In the genomic region with DNA sequence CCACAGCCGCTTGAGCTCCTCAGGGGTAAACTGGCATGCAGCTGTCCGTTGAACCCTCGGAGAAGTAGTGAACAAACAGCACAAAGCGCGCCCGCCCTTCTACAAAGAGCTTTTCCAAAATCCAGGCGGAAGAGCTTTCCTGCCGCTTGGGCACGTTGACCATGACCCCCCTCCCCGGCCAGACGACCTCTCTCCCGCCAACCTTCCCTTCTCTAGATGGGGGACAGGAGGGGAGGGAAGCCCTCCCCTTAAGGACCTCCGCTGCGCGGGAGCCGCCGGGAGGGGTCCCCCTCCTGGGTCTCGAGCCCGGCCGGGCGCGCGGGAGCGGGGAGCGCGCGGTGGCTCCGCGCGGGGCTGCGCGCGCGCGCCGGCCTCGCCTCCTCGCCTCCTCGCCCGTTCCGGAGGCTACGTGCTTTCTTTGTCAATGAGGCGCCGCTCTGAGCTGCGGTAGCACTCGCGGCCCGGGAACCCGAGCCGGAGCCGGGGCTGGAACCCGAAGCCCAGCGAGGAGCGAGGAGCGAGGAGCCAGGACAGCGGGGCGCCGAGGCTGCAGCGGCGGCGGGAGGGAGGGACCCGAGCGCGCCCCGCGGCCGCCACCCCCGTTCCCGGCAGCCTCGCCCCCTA, we compare ENCODE assay signal across 8 cellular contexts. TPM values are rescaled to one million over a fixed set of nuclear protein-coding genes. Genes with fewer than 3 reads are reported as not detected.
DNase-seq lines count a peak whose midpoint lies in the region; TF ChIP-seq lines count a peak whose summit lies in the region.

A gene (plus strand): TSS at position 421 of the 624 bp plus-strand sequence.

- H3K27me3 Mint-ChIP-seq in activated T-helper 2 cell treated with anti-CD3 and anti-CD28 coated beads, Interferon-gamma antibody, Interleukin-2, Interleukin-4, amounts not matched to agents 10 μg/mL and 5 μg/mL and 100 μg/mL, durations not matched to agents 14 hours and 24 hours and 36 hours (ENCODE audit: low read depth): peaks cover 46% of the 10 kb centered on the region

- no peaks in the 10 kb centered on the region for H3K36me3 Mint-ChIP-seq in activated T-helper 2 cell treated with anti-CD3 and anti-CD28 coated beads, Interferon-gamma antibody, Interleukin-2, Interleukin-4, amounts not matched to agents 10 μg/mL and 5 μg/mL and 100 μg/mL, durations not matched to agents 14 hours and 24 hours and 36 hours (ENCODE audit: low read depth)

- H3K9me3 ChIP-seq in breast epithelium: no peaks in the 10 kb centered on the region

- no peak for TF ChIP-seq POLR2A in breast epithelium (IDR thresholded peaks at IDR 0.05)

- no peaks in the 10 kb centered on the region for H3K4me1 ChIP-seq in breast epithelium

- no peak within 1 kb of the TSS for H3K4me3 Mint-ChIP-seq in activated T-helper 2 cell treated with anti-CD3 and anti-CD28 coated beads, Interferon-gamma antibody, Interleukin-2, Interleukin-4, amounts not matched to agents 10 μg/mL and 5 μg/mL and 100 μg/mL, durations not matched to agents 14 hours and 24 hours and 36 hours (ENCODE audit: low read depth)

- peaks cover 3% of the 10 kb centered on the region for H3K4me1 Mint-ChIP-seq in activated T-helper 2 cell treated with anti-CD3 and anti-CD28 coated beads, Interferon-gamma antibody, Interleukin-2, Interleukin-4, amounts not matched to agents 10 μg/mL and 5 μg/mL and 100 μg/mL, durations not matched to agents 14 hours and 24 hours and 36 hours (ENCODE audit: low read depth)

- TF ChIP-seq CTCF in breast epithelium (IDR thresholded peaks at IDR 0.05): no peak

- H3K27ac ChIP-seq in breast epithelium: no peak within 1 kb of the TSS

- intact Hi-C loops in breast epithelium (cut with DNase I; ENCODE audit: low total_unique reads): no loop called here
- intact Hi-C loops in activated T-helper 2 cell treated with anti-CD3 and anti-CD28 coated beads, Interferon-gamma antibody, Interleukin-2, Interleukin-4, amounts not matched to agents 10 μg/mL and 5 μg/mL and 100 μg/mL, durations not matched to agents 14 hours and 24 hours and 36 hours (cut with micrococcal nuclease): no loop called here

- peaks cover 0 to 9% of the 10 kb centered on the region in 2 donors for H3K27me3 ChIP-seq in breast epithelium

- peak within 1 kb of the TSS; percentile 43 to 77 (median 61) for H3K4me3 ChIP-seq in breast epithelium

- H3K27ac Mint-ChIP-seq in activated T-helper 2 cell treated with anti-CD3 and anti-CD28 coated beads, Interferon-gamma antibody, Interleukin-2, Interleukin-4, amounts not matched to agents 10 μg/mL and 5 μg/mL and 100 μg/mL, durations not matched to agents 14 hours and 24 hours and 36 hours: no peak within 1 kb of the TSS

- H3K36me3 ChIP-seq in breast epithelium: no peaks in the 10 kb centered on the region

- H3K9me3 Mint-ChIP-seq in activated T-helper 2 cell treated with anti-CD3 and anti-CD28 coated beads, Interferon-gamma antibody, Interleukin-2, Interleukin-4, amounts not matched to agents 10 μg/mL and 5 μg/mL and 100 μg/mL, durations not matched to agents 14 hours and 24 hours and 36 hours: no peaks in the 10 kb centered on the region

- peak; percentile 51 for DNase-seq in NCI-H1694 treated with DMSO at 0.1 percent for 48 hours (lab: John Stamatoyannopoulos, UW)
- DNase-seq in NCI-H1694 (lab: John Stamatoyannopoulos, UW): no peak
- DNase-seq in NCI-H1092 (lab: John Stamatoyannopoulos, UW): peak; percentile 60
- no peak for DNase-seq in breast epithelium (ENCODE audit: low spot score in 2 of 2)
- DNase-seq in lung microvascular endothelial cell (ENCODE audit: low read depth in 2 of 2): peak; percentile 27 to 46
- DNase-seq in ureter (ENCODE audit: low spot score): no peak
- DNase-seq in CD1c-positive myeloid dendritic cell (ENCODE audit: extremely low spot score): no peak
- DNase-seq in activated T-helper 2 cell treated with anti-CD3 and anti-CD28 coated beads, Interferon-gamma antibody, Interleukin-2, Interleukin-4, amounts not matched to agents 10 μg/mL and 5 μg/mL and 100 μg/mL, durations not matched to agents 14 hours and 24 hours and 36 hours (ENCODE audit: low spot score): no peak

RNA-seq across cellular contexts. Expression of the gene that starts here (rescaled TPM):
- total RNA-seq in breast epithelium (1 to 10 TPM in 2 of 3 donors, under 1 TPM in 1; under 0.01 to 1.3 (median 1.0) TPM), lung microvascular endothelial cell (0.40 and 1.5 TPM in 2 replicates), ureter (10.1 TPM)
- not detected in 2 replicates for total RNA-seq in activated T-helper 2 cell treated with anti-CD3 and anti-CD28 coated beads, Interferon-gamma antibody, Interleukin-2, Interleukin-4, amounts not matched to agents 10 μg/mL and 5 μg/mL and 100 μg/mL, durations not matched to agents 14 hours and 24 hours and 36 hours

Comparison
In these comparisons a context has a peak if more than half of its experiments do, and no peak if none do; other contexts are left out.
1. DNase-seq: peak in NCI-H1694 treated with DMSO at 0.1 percent for 48 hours (single experiment), NCI-H1092 (single experiment) and lung microvascular endothelial cell (2 of 2); none in NCI-H1694 (single experiment), breast epithelium (0 of 2), ureter (single experiment), CD1c-positive myeloid dendritic cell (single experiment) and activated T-helper 2 cell treated with anti-CD3 and anti-CD28 coated beads, Interferon-gamma antibody, Interleukin-2, Interleukin-4, amounts not matched to agents 10 μg/mL and 5 μg/mL and 100 μg/mL, durations not matched to agents 14 hours and 24 hours and 36 hours (single experiment).